In genomic region chr21:42341776-42342542, GRCh38 we compare ENCODE assay signal across 17 cellular contexts. TPM values are rescaled to one million over a fixed set of nuclear protein-coding genes. Genes with fewer than 3 reads are reported as not detected.
DNase-seq lines count a peak whose midpoint lies in the region; ATAC-seq and TF ChIP-seq lines count a peak whose summit lies in the region.
"Had no signal": no experiment of that assay in that cellular context is flagged by ENCODE, and none has a peak within 500 bp of the region (broad histone marks: within the 10 kb centered on the region; RNA-seq: fewer than 3 reads in every experiment).

No MANE protein-coding gene starts in this region.

- intact Hi-C loops in activated CD4-positive, alpha-beta memory T cell treated with anti-CD3 and anti-CD28 coated beads for 36 hours (cut with micrococcal nuclease), result no loop called here
- intact Hi-C loops in left colon (cut with DNase I, micrococcal nuclease) (no loop called here), spleen (cut with DNase I; ENCODE audit: low total_unique reads) (no loop called here)

- peak; percentile 22 for DNase-seq in activated CD4-positive, alpha-beta memory T cell treated with anti-CD3 and anti-CD28 coated beads for 36 hours
- no peak for DNase-seq in activated CD4-positive, alpha-beta memory T cell treated with anti-CD3 and anti-CD28 coated beads, Interleukin-2, amount 10 ng/mL, durations not matched to agents 7 days and 5 days
- DNase-seq in NCI-H69 (lab: John Stamatoyannopoulos, UW), result peak; percentile 31
- peak in 1 of 2 donors; percentile 29 for DNase-seq in left colon
- DNase-seq in spleen, result peak; percentile 14
- no peak for DNase-seq in WTC11 (ENCODE audit: low spot score)
- DNase-seq: DMS 273 treated with DMSO at 0.1 percent for 48 hours, GOT3, KG1, NCI-H1694, NCI-H524 treated with DMSO at 0.1 percent for 48 hours, OCI-M1, RPMI8226, SIG-M5 had no signal

- H3K9me3 ChIP-seq in spleen, result no peaks in the 10 kb centered on the region

- H3K4me1 ChIP-seq in spleen, result peaks cover 0 to 14% (median 9%) of the 10 kb centered on the region in 6 donors

- H3K27me3 Mint-ChIP-seq in activated CD4-positive, alpha-beta memory T cell treated with anti-CD3 and anti-CD28 coated beads for 36 hours, result peaks cover 4% of the 10 kb centered on the region
- H3K27me3 Mint-ChIP-seq in activated CD4-positive, alpha-beta memory T cell treated with anti-CD3 and anti-CD28 coated beads, Interleukin-2, amount 10 ng/mL, durations not matched to agents 7 days and 5 days, result peaks cover 9% of the 10 kb centered on the region
- H3K27me3 Mint-ChIP-seq in WTC11 (ENCODE audit: low read depth), result no peaks in the 10 kb centered on the region

- ATAC-seq in left colon (peak; percentile 61), HG03175 (IDR thresholded peaks at IDR 0.05; ENCODE audit: unreplicated experiment) (no peak), WTC11 (no peak)

- H3K36me3 Mint-ChIP-seq in activated CD4-positive, alpha-beta memory T cell treated with anti-CD3 and anti-CD28 coated beads for 36 hours, result no peaks in the 10 kb centered on the region
- no peaks in the 10 kb centered on the region for H3K36me3 Mint-ChIP-seq in activated CD4-positive, alpha-beta memory T cell treated with anti-CD3 and anti-CD28 coated beads, Interleukin-2, amount 10 ng/mL, durations not matched to agents 7 days and 5 days (ENCODE audit: low read depth)
- no peaks in the 10 kb centered on the region for H3K36me3 Mint-ChIP-seq in WTC11

- POLR2A ChIA-PET in activated CD4-positive, alpha-beta memory T cell treated with anti-CD3 and anti-CD28 coated beads for 36 hours (lab: Charles Lee), result no interaction called here
- POLR2A ChIA-PET in activated CD4-positive, alpha-beta memory T cell treated with anti-CD3 and anti-CD28 coated beads, Interleukin-2, amount 10 ng/mL, durations not matched to agents 7 days and 5 days (lab: Charles Lee), result no interaction called here
- POLR2A ChIA-PET in WTC11 (lab: Charles Lee), result no interaction called here

- TF ChIP-seq CTCF in spleen (IDR thresholded peaks at IDR 0.05 in 8 of 11, conservative IDR thresholded peaks at IDR 0.05 in 3 of 11) (no peak), WTC11 (IDR thresholded peaks at IDR 0.05) (no peak)

- no peak overlapping the region for H3K4me3 Mint-ChIP-seq in activated CD4-positive, alpha-beta memory T cell treated with anti-CD3 and anti-CD28 coated beads for 36 hours
- no peak overlapping the region for H3K4me3 Mint-ChIP-seq in activated CD4-positive, alpha-beta memory T cell treated with anti-CD3 and anti-CD28 coated beads, Interleukin-2, amount 10 ng/mL, durations not matched to agents 7 days and 5 days
- H3K4me3 Mint-ChIP-seq in WTC11, result no peak overlapping the region

- no peak for TF ChIP-seq POLR2A in spleen (IDR thresholded peaks at IDR 0.05)

- H3K36me3 ChIP-seq in spleen, result no peaks in the 10 kb centered on the region

- H3K27ac ChIP-seq in spleen, result no peak overlapping the region
- H3K27ac ChIP-seq: C4-2B had no signal

- CTCF ChIA-PET in activated CD4-positive, alpha-beta memory T cell treated with anti-CD3 and anti-CD28 coated beads for 36 hours (lab: Charles Lee), result interaction anchor here (1.2 kb wide), 1 partner anchor 26 kb away, joined by 3 read pairs; no protein-coding TSS in a partner anchor
- CTCF ChIA-PET in activated CD4-positive, alpha-beta memory T cell treated with anti-CD3 and anti-CD28 coated beads, Interleukin-2, amount 10 ng/mL, durations not matched to agents 7 days and 5 days (lab: Charles Lee), result interaction anchor here (2.0 kb wide), 1 partner anchor 31 kb away, joined by 4 read pairs; no protein-coding TSS in a partner anchor
- CTCF ChIA-PET in WTC11 (lab: Charles Lee), result interaction anchor here (1.4 kb wide), 1 partner anchor 32 kb away, joined by 13 read pairs; no protein-coding TSS in a partner anchor

- peaks cover 0 to 16% (median 0%) of the 10 kb centered on the region in 7 donors for H3K27me3 ChIP-seq in spleen (replicated peaks in 1 of 7)

- no peaks in the 10 kb centered on the region for H3K9me3 Mint-ChIP-seq in activated CD4-positive, alpha-beta memory T cell treated with anti-CD3 and anti-CD28 coated beads for 36 hours
- H3K9me3 Mint-ChIP-seq in activated CD4-positive, alpha-beta memory T cell treated with anti-CD3 and anti-CD28 coated beads, Interleukin-2, amount 10 ng/mL, durations not matched to agents 7 days and 5 days, result no peaks in the 10 kb centered on the region
- H3K9me3 Mint-ChIP-seq in WTC11, result peaks cover 8% of the 10 kb centered on the region

- no peak overlapping the region for H3K4me3 ChIP-seq in spleen

- H3K4me1 Mint-ChIP-seq in activated CD4-positive, alpha-beta memory T cell treated with anti-CD3 and anti-CD28 coated beads for 36 hours (ENCODE audit: low read depth), result peaks cover 23% of the 10 kb centered on the region
- H3K4me1 Mint-ChIP-seq in activated CD4-positive, alpha-beta memory T cell treated with anti-CD3 and anti-CD28 coated beads, Interleukin-2, amount 10 ng/mL, durations not matched to agents 7 days and 5 days, result peaks cover 19% of the 10 kb centered on the region
- H3K4me1 Mint-ChIP-seq in WTC11, result peaks cover 20% of the 10 kb centered on the region

- no peak overlapping the region for H3K27ac Mint-ChIP-seq in activated CD4-positive, alpha-beta memory T cell treated with anti-CD3 and anti-CD28 coated beads for 36 hours
- no peak overlapping the region for H3K27ac Mint-ChIP-seq in activated CD4-positive, alpha-beta memory T cell treated with anti-CD3 and anti-CD28 coated beads, Interleukin-2, amount 10 ng/mL, durations not matched to agents 7 days and 5 days
- H3K27ac Mint-ChIP-seq in WTC11, result no peak overlapping the region

- 92 to 96% (median 93%) methylated on average over 15 of the region's 15 CpGs for WGBS in spleen, 5 donors

TF ChIP-seq in WTC11, 78 proteins besides CTCF, POLR2A, EP300 and RAD21:
- TF ChIP-seq CREM (CRISPR knock-in tag; IDR thresholded peaks at IDR 0.05) (no peak), NR3C1 (CRISPR knock-in tag; conservative IDR thresholded peaks at IDR 0.05; ENCODE audit: low read depth) (no peak), NFYB (CRISPR knock-in tag; conservative IDR thresholded peaks at IDR 0.05; ENCODE audit: low read depth) (no peak), NR1H2 (CRISPR knock-in tag; IDR thresholded peaks at IDR 0.05) (no peak), ZNF219 (CRISPR knock-in tag; IDR thresholded peaks at IDR 0.05; ENCODE audit: borderline replicate concordance) (no peak)

RNA-seq across cellular contexts. Expression of gene TFF2, which starts 8.8 kb away (rescaled TPM):
- total RNA-seq in activated CD4-positive, alpha-beta memory T cell treated with anti-CD3 and anti-CD28 coated beads for 36 hours, result not detected
- total RNA-seq in activated CD4-positive, alpha-beta memory T cell treated with anti-CD3 and anti-CD28 coated beads, Interleukin-2, amount 10 ng/mL, durations not matched to agents 7 days and 5 days, result not detected
- total RNA-seq in left colon, result under 1 TPM; 0.87 to 0.98 TPM
- not detected for total RNA-seq in spleen
- polyA plus RNA-seq in spleen, result under 1 TPM in 1 of 3 donors, not detected in 2; 0.14 TPM
- 0.33 TPM in 1 of 3 replicates, not detected in the others for total RNA-seq in WTC11 (2021)

RNA-seq across cellular contexts. Expression of gene TFF1, which starts 24.4 kb away (rescaled TPM):
- not detected for total RNA-seq in activated CD4-positive, alpha-beta memory T cell treated with anti-CD3 and anti-CD28 coated beads for 36 hours
- not detected for total RNA-seq in activated CD4-positive, alpha-beta memory T cell treated with anti-CD3 and anti-CD28 coated beads, Interleukin-2, amount 10 ng/mL, durations not matched to agents 7 days and 5 days
- total RNA-seq in left colon, result 100 to 1,000 TPM; 208 to 322 TPM
- not detected for total RNA-seq in spleen
- polyA plus RNA-seq in spleen, result not detected
- total RNA-seq in WTC11 (2021), result 0.53 to 0.98 TPM (median 0.81 TPM) in 3 replicates
- total RNA-seq: M059J had no signal

RNA-seq across cellular contexts. Expression of gene TFF3, which starts 26.8 kb away (rescaled TPM):
- total RNA-seq in activated CD4-positive, alpha-beta memory T cell treated with anti-CD3 and anti-CD28 coated beads for 36 hours, result not detected
- not detected for total RNA-seq in activated CD4-positive, alpha-beta memory T cell treated with anti-CD3 and anti-CD28 coated beads, Interleukin-2, amount 10 ng/mL, durations not matched to agents 7 days and 5 days
- total RNA-seq in left colon (1,000 to 10,000 TPM; 3,156 to 4,796 TPM), spleen (100 to 1,000 TPM in 2 of 7 donors, 10 to 100 TPM in 5; 38.1 to 123 (median 72.9) TPM), WTC11 (2021) (2.9 to 4.2 TPM (median 3.5 TPM) in 3 replicates)
- polyA plus RNA-seq in spleen, result 10 to 100 TPM; 28.9 to 77.8 (median 48.3) TPM

RNA-seq across cellular contexts. Expression of gene TMPRSS3, which starts 53.9 kb away (rescaled TPM):
- total RNA-seq in activated CD4-positive, alpha-beta memory T cell treated with anti-CD3 and anti-CD28 coated beads for 36 hours, result 10 to 100 TPM; 47.6 to 49.8 TPM
- total RNA-seq in activated CD4-positive, alpha-beta memory T cell treated with anti-CD3 and anti-CD28 coated beads, Interleukin-2, amount 10 ng/mL, durations not matched to agents 7 days and 5 days, result 10 to 100 TPM; 24.6 to 24.8 TPM
- under 1 TPM; 0.43 to 0.61 TPM for total RNA-seq in left colon
- total RNA-seq in spleen, result 1 to 10 TPM in 2 of 7 donors, under 1 TPM in 4, not detected in 1; 0.51 to 6.0 (median 0.78) TPM
- polyA plus RNA-seq in spleen, result under 1 TPM; 0.22 to 0.32 (median 0.24) TPM
- total RNA-seq in WTC11 (2021), result 0.25 to 0.39 TPM (median 0.27 TPM) in 3 replicates

Comparison
In these comparisons a context has a peak if more than half of its experiments do, and no peak if none do; other contexts are left out.
1. DNase-seq: peak in activated CD4-positive, alpha-beta memory T cell treated with anti-CD3 and anti-CD28 coated beads for 36 hours (single experiment), NCI-H69 (single experiment) and spleen (single experiment); none in activated CD4-positive, alpha-beta memory T cell treated with anti-CD3 and anti-CD28 coated beads, Interleukin-2, amount 10 ng/mL, durations not matched to agents 7 days and 5 days (single experiment) and WTC11 (single experiment).
2. RNA of gene TFF1, which starts 24.4 kb away (total RNA-seq): 208 to 322 TPM in left colon; 0.53 to 0.98 TPM in WTC11, not detected in activated CD4-positive, alpha-beta memory T cell treated with anti-CD3 and anti-CD28 coated beads, Interleukin-2, amount 10 ng/mL, durations not matched to agents 7 days and 5 days, not detected in activated CD4-positive, alpha-beta memory T cell treated with anti-CD3 and anti-CD28 coated beads for 36 hours and not detected in spleen; every median in the first group is over 100 times any median in the second.
3. RNA of gene TFF3, which starts 26.8 kb away (total RNA-seq): 3,156 to 4,796 TPM in left colon; 38.1 to 123 TPM in spleen, 2.9 to 4.2 TPM in WTC11, not detected in activated CD4-positive, alpha-beta memory T cell treated with anti-CD3 and anti-CD28 coated beads for 36 hours and not detected in activated CD4-positive, alpha-beta memory T cell treated with anti-CD3 and anti-CD28 coated beads, Interleukin-2, amount 10 ng/mL, durations not matched to agents 7 days and 5 days; every median in the first group is over 10 times any median in the second.